Comparison of ENCODE assay signal across 21 cellular contexts in genomic region chr3:165729756-165730155, GRCh38.
"Had no signal": no experiment of that assay in that cellular context is flagged by ENCODE, and none has a peak within 500 bp of the region (broad histone marks: within the 10 kb centered on the region; RNA-seq: fewer than 3 reads in every experiment).

No MANE protein-coding gene starts in this region.

- FAIRE-seq: HTR-8/SVneo had no signal

- H3K9me2 ChIP-seq: SK-N-SH had no signal

- DNase-seq: KBM-7, MV-4-11, NCI-H1048, NCI-H1105, NCI-H1417, NCI-H1436 treated with DMSO at 0.1 percent for 48 hours, NCI-H1694, NCI-H187 treated with DMSO at 0.1 percent for 48 hours, NCI-H2029 treated with DMSO at 0.1 percent for 48 hours, NCI-H2171 treated with DMSO at 0.1 percent for 48 hours, NCI-H345, NCI-H524, NCI-H526 treated with DMSO at 0.1 percent for 48 hours, NCI-H748 treated with DMSO at 0.1 percent for 48 hours, SHP77, SK-N-SH, T-helper 1 cell had no signal

- ATAC-seq: Panc1 had no signal

- H3K9ac ChIP-seq: SK-N-SH had no signal

- H3K27ac ChIP-seq: HL-60, RWPE1 had no signal

- H3K4me2 ChIP-seq: SK-N-SH had no signal

- H3K9me3 ChIP-seq: SK-N-SH had no signal
